Comparison of ENCODE assay signal across 8 cellular contexts in genomic region chr1:226664413-226665101, GRCh38.
DNase-seq lines count a peak whose midpoint lies in the region; ATAC-seq and TF ChIP-seq lines count a peak whose summit lies in the region.

No MANE protein-coding gene starts in this region.

- H3K36me3 Mint-ChIP-seq in activated CD8-positive, alpha-beta T cell treated with anti-CD3 and anti-CD28 coated beads for 36 hours (ENCODE audit: low read depth), result peaks cover 36% of the 10 kb centered on the region

- DNase-seq in activated CD8-positive, alpha-beta T cell treated with anti-CD3 and anti-CD28 coated beads for 36 hours, result no peak
- DNase-seq in heart right ventricle (peak in 1 of 2 donors; percentile 84), sciatic nerve (ENCODE audit: low spot score) (no peak), NCI-H2081 (lab: John Stamatoyannopoulos, UW) (no peak), GDM1 (lab: John Stamatoyannopoulos, UW) (no peak)
- no peak for DNase-seq in stimulated activated CD4-positive, alpha-beta T cell treated with anti-CD3 and anti-CD28 coated beads, Interleukin-2, amount 100 ng/mL, for 48 hours

- H3K27ac Mint-ChIP-seq in activated CD8-positive, alpha-beta T cell treated with anti-CD3 and anti-CD28 coated beads for 36 hours, result peak overlapping the region; percentile 96

- H3K27me3 Mint-ChIP-seq in activated CD8-positive, alpha-beta T cell treated with anti-CD3 and anti-CD28 coated beads for 36 hours, result no peaks in the 10 kb centered on the region

- H3K27me3 ChIP-seq in DOHH2 (ENCODE audit: control insufficient read depth, low read length) (no peaks in the 10 kb centered on the region), heart right ventricle (no peaks in the 10 kb centered on the region)

- H3K9me3 Mint-ChIP-seq in activated CD8-positive, alpha-beta T cell treated with anti-CD3 and anti-CD28 coated beads for 36 hours, result no peaks in the 10 kb centered on the region

- peaks cover 47% of the 10 kb centered on the region for H3F3A ChIP-seq in DOHH2 (ENCODE audit: control insufficient read depth, insufficient read depth)

- H3K36me3 ChIP-seq in DOHH2 (ENCODE audit: control insufficient read depth, low read length), result peaks cover 66% of the 10 kb centered on the region
- H3K36me3 ChIP-seq in heart right ventricle, result no peaks in the 10 kb centered on the region

- CTCF ChIA-PET in activated CD8-positive, alpha-beta T cell treated with anti-CD3 and anti-CD28 coated beads for 36 hours (lab: Charles Lee), result interaction anchor here (0.8 to 2.8 kb wide), 7 partner anchors 9 to 38 kb away, joined by 3 to 15 read pairs (median 4); no protein-coding TSS in a partner anchor

- no peak for TF ChIP-seq CTCF in DOHH2 (IDR thresholded peaks at IDR 0.05; ENCODE audit: low read depth, low read length, poor library complexity, severe bottlenecking)
- no peak for TF ChIP-seq CTCF in activated CD8-positive, alpha-beta T cell treated with anti-CD3 and anti-CD28 coated beads for 36 hours (IDR thresholded peaks at IDR 0.05)
- TF ChIP-seq CTCF in heart right ventricle (IDR thresholded peaks at IDR 0.05), result peak in 1 of 9 donors; percentile 8

- ATAC-seq in activated CD8-positive, alpha-beta T cell treated with anti-CD3 and anti-CD28 coated beads for 36 hours, result no peak
- peak; percentile 26 to 72 (median 66) for ATAC-seq in heart right ventricle
- peak; percentile 72 for ATAC-seq in sciatic nerve
- no peak for ATAC-seq in HG02610 (IDR thresholded peaks at IDR 0.05; ENCODE audit: unreplicated experiment)

- H3K79me2 ChIP-seq in DOHH2 (ENCODE audit: control insufficient read depth, low read length), result peaks cover 91% of the 10 kb centered on the region

- H4K20me1 ChIP-seq in DOHH2 (ENCODE audit: control insufficient read depth, insufficient read depth, low read depth, low read length), result no peaks in the 10 kb centered on the region

- no peak overlapping the region for H3K4me3 Mint-ChIP-seq in activated CD8-positive, alpha-beta T cell treated with anti-CD3 and anti-CD28 coated beads for 36 hours

- H3K27ac ChIP-seq in DOHH2 (ENCODE audit: low read depth, low read length) (no peak overlapping the region), heart right ventricle (peak overlapping the region in 7 of 10 donors; percentile 73 to 92 (median 86))

- H3K4me3 ChIP-seq in DOHH2 (ENCODE audit: low read length), result peak overlapping the region; percentile 64
- H3K4me3 ChIP-seq in heart right ventricle, result peak overlapping the region in 3 of 10 donors; percentile 7 to 28 (median 25)

- H3K4me1 Mint-ChIP-seq in activated CD8-positive, alpha-beta T cell treated with anti-CD3 and anti-CD28 coated beads for 36 hours (ENCODE audit: low read depth), result peaks cover 96% of the 10 kb centered on the region

- H3K9me3 ChIP-seq in DOHH2 (ENCODE audit: control insufficient read depth, insufficient read depth, low read length), result no peaks in the 10 kb centered on the region
- H3K9me3 ChIP-seq in heart right ventricle, result no peaks in the 10 kb centered on the region

- intact Hi-C loops in activated CD8-positive, alpha-beta T cell treated with anti-CD3 and anti-CD28 coated beads for 36 hours (cut with micrococcal nuclease), result no loop called here
- intact Hi-C loops in heart right ventricle (cut with DNase I) (loop anchor here in 6 of 10 donors (5.0 kb wide), 1 partner anchor 73 kb away; the partner anchor contains the start of gene ITPKB (in 6 of the 6)), sciatic nerve (cut with DNase I) (no loop called here)

- 29 to 48% methylated on average over 15 of the region's 15 CpGs for WGBS in heart right ventricle, 2 donors

- POLR2A ChIA-PET in activated CD8-positive, alpha-beta T cell treated with anti-CD3 and anti-CD28 coated beads for 36 hours (lab: Charles Lee), result interaction anchor here (1.1 to 5.1 kb wide), 6 partner anchors 11 to 72 kb away, joined by 4 to 56 read pairs (median 5); no protein-coding TSS in a partner anchor

- H3K9me2 ChIP-seq in DOHH2 (replicated peaks; ENCODE audit: control insufficient read depth, low read length), result no peaks in the 10 kb centered on the region

- H3K4me1 ChIP-seq in DOHH2 (ENCODE audit: control insufficient read depth, low read length), result peaks cover 66% of the 10 kb centered on the region
- peaks cover 0 to 100% (median 36%) of the 10 kb centered on the region in 9 donors for H3K4me1 ChIP-seq in heart right ventricle

- peak overlapping the region; percentile 77 for H3K4me2 ChIP-seq in DOHH2 (ENCODE audit: low read length)

Comparison
In these comparisons a context has a peak if more than half of its experiments do, and no peak if none do; other contexts are left out.
1. ATAC-seq: peak in heart right ventricle (8 of 8) and sciatic nerve (single experiment); none in activated CD8-positive, alpha-beta T cell treated with anti-CD3 and anti-CD28 coated beads for 36 hours (single experiment) and HG02610 (single experiment).
2. intact Hi-C loops: an anchor here in heart right ventricle (5.0 kb wide); none called in activated CD8-positive, alpha-beta T cell treated with anti-CD3 and anti-CD28 coated beads for 36 hours and sciatic nerve.